ENCODE assay signal across 8 cellular contexts in the genomic region with DNA sequence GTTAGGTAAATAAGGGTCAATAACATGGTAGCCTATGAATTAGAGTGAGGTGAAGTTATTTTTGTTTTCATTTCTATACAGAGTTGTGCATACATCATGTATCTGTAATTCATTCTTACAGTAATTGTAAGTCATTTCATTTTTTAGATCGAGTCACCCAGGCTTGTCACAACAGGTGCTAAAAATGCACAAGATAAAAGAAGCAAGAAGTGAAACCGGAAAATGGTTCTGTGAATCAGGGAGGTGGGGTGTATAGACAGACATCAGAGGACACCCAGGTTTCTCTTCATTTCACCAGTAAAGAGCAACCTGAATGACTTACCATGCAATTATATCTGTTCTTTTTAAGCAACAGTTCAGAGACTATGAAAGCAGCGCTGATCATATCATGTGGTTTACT. TPM values are rescaled to one million over a fixed set of nuclear protein-coding genes. Genes with fewer than 3 reads are reported as not detected.
A peak's percentile ranks its signal among the peaks of the same experiment; 100 is the strongest.
DNase-seq lines count a peak whose midpoint lies in the region; ATAC-seq and TF ChIP-seq lines count a peak whose summit lies in the region.

No MANE protein-coding gene starts in this region.

- no peaks in the 10 kb centered on the region for H3K9me3 ChIP-seq in BLaER1

- H3K27me3 Mint-ChIP-seq in activated CD4-positive, alpha-beta memory T cell treated with anti-CD3 and anti-CD28 coated beads for 36 hours: no peaks in the 10 kb centered on the region

- peak overlapping the region; percentile 97 for H3K27ac Mint-ChIP-seq in activated CD4-positive, alpha-beta memory T cell treated with anti-CD3 and anti-CD28 coated beads for 36 hours

- POLR2A ChIA-PET in activated CD4-positive, alpha-beta memory T cell treated with anti-CD3 and anti-CD28 coated beads for 36 hours (lab: Charles Lee): interaction anchor here (0.8 to 3.2 kb wide), 5 partner anchors 19 to 219 kb away, joined by 3 to 12 read pairs (median 5); a partner anchor contains a TSS

- no peaks in the 10 kb centered on the region for H3K36me3 Mint-ChIP-seq in activated CD4-positive, alpha-beta memory T cell treated with anti-CD3 and anti-CD28 coated beads for 36 hours

- intact Hi-C loops in activated CD4-positive, alpha-beta memory T cell treated with anti-CD3 and anti-CD28 coated beads for 36 hours (cut with micrococcal nuclease): loop anchor here (1.0 to 10.0 kb wide), 11 partner anchors 15 to 1569 kb away; no protein-coding TSS in a partner anchor

- peaks cover 6% of the 10 kb centered on the region; the same call in 1 of the 2 replicates for H3K36me3 ChIP-seq in BLaER1

- peak; percentile 74 for DNase-seq in GM19240 (ENCODE audit: insufficient read length, low spot score)
- peak; percentile 35 for DNase-seq in activated CD4-positive, alpha-beta memory T cell treated with anti-CD3 and anti-CD28 coated beads for 36 hours
- no peak for DNase-seq in omental fat pad (ENCODE audit: low spot score)
- no peak for DNase-seq in NCI-H146 treated with DMSO at 0.1 percent for 48 hours (lab: John Stamatoyannopoulos, UW; ENCODE audit: unreplicated experiment)
- no peak for DNase-seq in stimulated activated CD8-positive, alpha-beta memory T cell treated with anti-CD3 and anti-CD28 coated beads, Interleukin-4, amount 100 ng/mL, for 48 hours

- no peak overlapping the region for H3K9ac ChIP-seq in BLaER1

- no peaks in the 10 kb centered on the region for H3K27me3 ChIP-seq in BLaER1

- H3K4me3 Mint-ChIP-seq in activated CD4-positive, alpha-beta memory T cell treated with anti-CD3 and anti-CD28 coated beads for 36 hours: peak overlapping the region; percentile 56

- H4K20me1 ChIP-seq in BLaER1: no peaks in the 10 kb centered on the region

- TF ChIP-seq CTCF in omental fat pad (IDR thresholded peaks at IDR 0.05): no peak

- CTCF ChIA-PET in activated CD4-positive, alpha-beta memory T cell treated with anti-CD3 and anti-CD28 coated beads for 36 hours (lab: Charles Lee): interaction anchor here (0.7 to 2.4 kb wide), 6 partner anchors 24 to 259 kb away, joined by 3 to 16 read pairs (median 3); a partner anchor contains a TSS

- peak overlapping the region; percentile 74 for H3K4me2 ChIP-seq in BLaER1

- H3K4me1 ChIP-seq in BLaER1: peaks cover 56% of the 10 kb centered on the region

- peaks cover 45% of the 10 kb centered on the region for H3K4me1 Mint-ChIP-seq in activated CD4-positive, alpha-beta memory T cell treated with anti-CD3 and anti-CD28 coated beads for 36 hours (ENCODE audit: low read depth)

- ATAC-seq in HG03139 (IDR thresholded peaks at IDR 0.05; ENCODE audit: unreplicated experiment) (peak; percentile 93), omental fat pad (ENCODE audit: low FRiP score) (no peak)

- H3K9me3 Mint-ChIP-seq in activated CD4-positive, alpha-beta memory T cell treated with anti-CD3 and anti-CD28 coated beads for 36 hours: no peaks in the 10 kb centered on the region

- H3K27ac ChIP-seq in BLaER1: no peak overlapping the region
- H3K27ac ChIP-seq in skin epidermis: peak overlapping the region in 12 of 21 experiments; percentile 1 to 79 (median 52)

- H3K4me3 ChIP-seq in BLaER1 (no peak overlapping the region), skin epidermis (no peak overlapping the region)

RNA-seq across cellular contexts. Expression of a gene that starts 27.6 kb away (rescaled TPM):
- total RNA-seq in activated CD4-positive, alpha-beta memory T cell treated with anti-CD3 and anti-CD28 coated beads for 36 hours: 10 to 100 TPM; 20.6 to 21.7 TPM
- 10 to 100 TPM in 2 of 4 donors, 1 to 10 TPM in 2; 5.3 to 11.3 (median 8.9) TPM for total RNA-seq in omental fat pad

Comparison
In these comparisons a context has a peak if more than half of its experiments do, and no peak if none do; other contexts are left out.
1. DNase-seq: peak in GM19240 (single experiment) and activated CD4-positive, alpha-beta memory T cell treated with anti-CD3 and anti-CD28 coated beads for 36 hours (single experiment); none in omental fat pad (single experiment), NCI-H146 treated with DMSO at 0.1 percent for 48 hours (single experiment) and stimulated activated CD8-positive, alpha-beta memory T cell treated with anti-CD3 and anti-CD28 coated beads, Interleukin-4, amount 100 ng/mL, for 48 hours (single experiment).